ENCODE assay signal across 27 cellular contexts in genomic region chr4:95388911-95389310, GRCh38.
DNase-seq lines count a peak whose midpoint lies in the region; ATAC-seq and TF ChIP-seq lines count a peak whose summit lies in the region.
"Had no signal": no experiment of that assay in that cellular context is flagged by ENCODE, and none has a peak within 500 bp of the region (broad histone marks: within the 10 kb centered on the region; RNA-seq: fewer than 3 reads in every experiment).

No MANE protein-coding gene starts in this region.

- no peak overlapping the region for H2BK12ac ChIP-seq in trophoblast cell (ENCODE audit: low read length)

- TF ChIP-seq CTCF in SK-N-SH (IDR thresholded peaks at IDR 0.05) (no peak), astrocyte of the cerebellum (IDR thresholded peaks at IDR 0.05; ENCODE audit: low read depth, low read length, missing control alignments) (no peak), kidney epithelial cell (IDR thresholded peaks at IDR 0.05; ENCODE audit: insufficient read depth, low read length, poor library complexity, severe bottlenecking) (no peak)

- H3K36me3 ChIP-seq in SK-N-SH (replicated peaks in 1 of 2; ENCODE audit: control insufficient read depth in 1 of 2, insufficient read depth in 2 of 2, low read length in 1 of 2) (no peaks in the 10 kb centered on the region), kidney epithelial cell (ENCODE audit: control insufficient read depth, insufficient read depth, low read length) (no peaks in the 10 kb centered on the region), trophoblast cell (ENCODE audit: control insufficient read depth in 1 of 2, insufficient read depth in 2 of 2, low read length in 2 of 2) (peaks cover 2 to 3% of the 10 kb centered on the region in 2 experiments)
- H3K36me3 ChIP-seq: cardiac muscle cell, MG63 had no signal

- POLR2A ChIA-PET in SK-N-SH (lab: Yijun Ruan, JAX) = no interaction called here

- no peaks in the 10 kb centered on the region for H4K20me1 ChIP-seq in SK-N-SH (ENCODE audit: insufficient read depth)

- H3K9me3 ChIP-seq in SK-N-SH = no peaks in the 10 kb centered on the region
- peaks cover 1% of the 10 kb centered on the region for H3K9me3 ChIP-seq in trophoblast cell (ENCODE audit: insufficient read depth, low read depth, low read length)
- H3K9me3 ChIP-seq: MG63, psoas muscle had no signal

- H2AFZ ChIP-seq in SK-N-SH (ENCODE audit: low read depth) (no peak overlapping the region), trophoblast cell (ENCODE audit: insufficient read depth, low read length, poor library complexity) (no peak overlapping the region)

- in situ Hi-C loops in astrocyte of the cerebellum (cut with HindIII; ENCODE audit: low sequenced_read_pairs) = no loop called here

- H3K4me1 ChIP-seq in SK-N-SH (ENCODE audit: control insufficient read depth in 1 of 2, insufficient read depth in 2 of 2, low read depth in 1 of 2, low read length in 1 of 2) = peaks cover 0 to 4% of the 10 kb centered on the region in 2 experiments; a peak in 2 of 4 replicates
- H3K4me1 ChIP-seq in trophoblast cell (ENCODE audit: control insufficient read depth in 1 of 2, insufficient read depth in 2 of 2, low read length in 2 of 2) = peaks cover 3% of the 10 kb centered on the region in 2 experiments
- H3K4me1 ChIP-seq: psoas muscle had no signal

- H3K27ac ChIP-seq in SK-N-SH (ENCODE audit: low read depth in 2 of 2, low read length in 1 of 2) (peak overlapping the region in 1 of 2 experiments; percentile 34; a peak in 2 of 4 replicates), trophoblast cell (ENCODE audit: low read depth, low read length) (no peak overlapping the region)
- H3K27ac ChIP-seq: cardiac muscle cell, coronary artery, psoas muscle, VCaP had no signal

- no peak overlapping the region for H3K18ac ChIP-seq in trophoblast cell (ENCODE audit: low read length)

- H3K9ac ChIP-seq in SK-N-SH = no peak overlapping the region
- H3K9ac ChIP-seq in trophoblast cell (ENCODE audit: low read length) = no peak overlapping the region

- H3K27me3 ChIP-seq in SK-N-SH (ENCODE audit: insufficient read depth) (no peaks in the 10 kb centered on the region), kidney epithelial cell (ENCODE audit: control insufficient read depth, insufficient read depth, low read length) (no peaks in the 10 kb centered on the region), trophoblast cell (ENCODE audit: insufficient read depth, low read length) (no peaks in the 10 kb centered on the region)
- H3K27me3 ChIP-seq: cardiac muscle cell, MG63 had no signal

- TF ChIP-seq RAD21 in SK-N-SH (IDR thresholded peaks at IDR 0.05; ENCODE audit: low read length) = no peak

- H3K14ac ChIP-seq in trophoblast cell (ENCODE audit: low read length) = no peak overlapping the region

- no peaks in the 10 kb centered on the region for H3F3A ChIP-seq in SK-N-SH (replicated peaks; ENCODE audit: insufficient read depth)

- no peak overlapping the region for H2AK5ac ChIP-seq in trophoblast cell (ENCODE audit: low read length)

- H3K4ac ChIP-seq in trophoblast cell (ENCODE audit: low read depth, low read length) = no peak overlapping the region

- H2BK120ac ChIP-seq in trophoblast cell (ENCODE audit: insufficient read depth, low read length, poor library complexity) = no peak overlapping the region

- H3K4me3 ChIP-seq in SK-N-SH (ENCODE audit: low read depth in 2 of 2, low read length in 1 of 2) (no peak overlapping the region), astrocyte of the cerebellum (ENCODE audit: low read depth, low read length) (no peak overlapping the region), kidney epithelial cell (ENCODE audit: low read depth, low read length) (no peak overlapping the region), trophoblast cell (ENCODE audit: low read depth, low read length) (no peak overlapping the region)
- H3K4me3 ChIP-seq: cardiac muscle cell, coronary artery, MG63, psoas muscle had no signal

- H3K79me2 ChIP-seq in SK-N-SH (ENCODE audit: insufficient read depth) = no peaks in the 10 kb centered on the region
- H3K79me2 ChIP-seq in trophoblast cell (ENCODE audit: control insufficient read depth, insufficient read depth, low read length, poor library complexity) = no peaks in the 10 kb centered on the region

- H3K9me2 ChIP-seq in SK-N-SH = no peaks in the 10 kb centered on the region; the same call in 1 of the 2 replicates

- ATAC-seq in SK-N-SH treated with all-trans-retinoic acid at 6 μM for 48 hours = peak; percentile 69; the same call in 1 of the 3 replicates
- ATAC-seq in HG02678 (IDR thresholded peaks at IDR 0.05; ENCODE audit: unreplicated experiment) = no peak
- ATAC-seq: CD8-positive, alpha-beta T cell; left ventricle myocardium superior; naive thymus-derived CD4-positive, alpha-beta T cell; psoas muscle had no signal

- H3K79me1 ChIP-seq in trophoblast cell (ENCODE audit: low read length) = peaks cover 5% of the 10 kb centered on the region

- no peak overlapping the region for H2BK5ac ChIP-seq in trophoblast cell (ENCODE audit: low read depth, low read length, poor library complexity)

- TF ChIP-seq EP300 in SK-N-SH (IDR thresholded peaks at IDR 0.05; ENCODE audit: borderline replicate concordance in 1 of 2, low read depth in 1 of 2, low read length in 1 of 2) = no peak

- H3K4me2 ChIP-seq in SK-N-SH = no peak overlapping the region
- H3K4me2 ChIP-seq in trophoblast cell (ENCODE audit: low read length) = no peak overlapping the region

- H4K12ac ChIP-seq in trophoblast cell (ENCODE audit: low read depth, low read length) = no peak overlapping the region

- H4K8ac ChIP-seq in trophoblast cell (ENCODE audit: low read depth, low read length) = no peak overlapping the region

- CTCF ChIA-PET in SK-N-SH (lab: Yijun Ruan, JAX) = interaction anchor here (0.7 kb wide), 1 partner anchor 11 kb away, joined by 3 read pairs; no protein-coding TSS in a partner anchor

- DNase-seq in SK-N-SH (no peak), astrocyte of the cerebellum (ENCODE audit: low read depth) (peak; percentile 51), kidney epithelial cell (ENCODE audit: low read depth) (peak; percentile 42), trophoblast cell (no peak), NCI-H2227 treated with DMSO at 0.1 percent for 48 hours (lab: John Stamatoyannopoulos, UW) (no peak)
- DNase-seq in activated CD8-positive, alpha-beta memory T cell treated with anti-CD3 and anti-CD28 coated beads, Interleukin-2, amount 50 U/mL, for 48 hours = no peak
- DNase-seq: activated CD4-positive, alpha-beta T cell treated with anti-CD3 and anti-CD28 coated beads for 48 hours; activated naive CD4-positive, alpha-beta T cell treated with anti-CD3 and anti-CD28 coated beads for 36 hours; activated T-cell treated with anti-CD3 and anti-CD28 coated beads, Interleukin-2, amount 50 U/mL, for 48 hours; amniotic stem cell; CD8-positive, alpha-beta T cell; GDM1; H7; hippocampal formation; immature natural killer cell; left ventricle myocardium superior; MG63; naive thymus-derived CD4-positive, alpha-beta T cell; NCI-H1105 treated with DMSO at 0.1 percent for 48 hours; NCI-H1930; psoas muscle; stimulated activated naive CD4-positive, alpha-beta T cell treated with Interleukin-2 at 50 U/mL for 16 hours had no signal

- H4K91ac ChIP-seq in trophoblast cell (ENCODE audit: low read depth, low read length) = no peak overlapping the region

- no peak overlapping the region for H3K23ac ChIP-seq in trophoblast cell (ENCODE audit: low read length)

TF ChIP-seq in SK-N-SH treated with all-trans-retinoic acid at 6 μM for 48 hours, 23 proteins besides CTCF, POLR2A, EP300 and RAD21:
- no peak for TF ChIP-seq SNAI2 (CRISPR knock-in tag; IDR thresholded peaks at IDR 0.05)

TF ChIP-seq in SK-N-SH, 30 proteins besides CTCF, POLR2A, EP300 and RAD21:
- TF ChIP-seq TAF1 (IDR thresholded peaks at IDR 0.05; ENCODE audit: borderline replicate concordance, low read depth, low read length) (no peak), RCOR1 (IDR thresholded peaks at IDR 0.05; ENCODE audit: low read length) (no peak), PBX3 (IDR thresholded peaks at IDR 0.05) (no peak), YY1 (IDR thresholded peaks at IDR 0.05; ENCODE audit: low read depth) (no peak), USF1 (IDR thresholded peaks at IDR 0.05; ENCODE audit: borderline replicate concordance, low read depth) (no peak), EZH2phosphoT487 (IDR thresholded peaks at IDR 0.05; ENCODE audit: borderline replicate concordance, low read depth) (no peak)

Comparison
In these comparisons a context has a peak if more than half of its experiments do, and no peak if none do; other contexts are left out.
1. DNase-seq: peak in astrocyte of the cerebellum (single experiment) and kidney epithelial cell (single experiment); none in SK-N-SH (single experiment), trophoblast cell (0 of 2), NCI-H2227 treated with DMSO at 0.1 percent for 48 hours (single experiment) and activated CD8-positive, alpha-beta memory T cell treated with anti-CD3 and anti-CD28 coated beads, Interleukin-2, amount 50 U/mL, for 48 hours (single experiment).